In the genomic region with DNA sequence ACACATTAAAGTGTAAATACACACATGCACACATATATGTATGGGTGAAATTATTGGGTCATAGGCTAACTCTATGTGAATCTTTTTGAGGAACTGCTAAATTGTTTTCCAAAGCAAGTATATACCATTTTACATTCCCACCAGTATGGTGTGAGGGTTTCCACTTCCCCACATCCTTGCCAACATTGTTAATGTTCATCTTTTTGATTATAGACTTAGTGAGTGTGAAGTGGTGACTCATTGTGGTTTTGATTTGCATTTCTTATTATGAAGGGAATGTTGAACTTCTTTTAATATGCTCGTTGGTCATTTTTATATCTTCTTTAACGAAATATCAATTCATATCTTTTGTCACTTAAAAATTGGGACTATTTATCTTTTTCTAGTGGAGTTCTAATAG, we compare ENCODE assay signal across 33 cellular contexts.
A peak's percentile ranks its signal among the peaks of the same experiment; 100 is the strongest.
DNase-seq lines count a peak whose midpoint lies in the region; ATAC-seq, FAIRE-seq and TF ChIP-seq lines count a peak whose summit lies in the region.
"Had no signal": no experiment of that assay in that cellular context is flagged by ENCODE, and none has a peak within 500 bp of the region (broad histone marks: within the 10 kb centered on the region; RNA-seq: fewer than 3 reads in every experiment).

No MANE protein-coding gene starts in this region.

- H3K9me3 ChIP-seq in breast epithelium (no peaks in the 10 kb centered on the region), HepG2 (ENCODE audit: low read length) (no peaks in the 10 kb centered on the region), vagina (no peaks in the 10 kb centered on the region)
- H3K9me3 ChIP-seq: esophagus squamous epithelium, left ventricle myocardium inferior, MG63 had no signal

- no TSS peak for BruUV-seq in HepG2 (replicated peaks; lab: Mats Ljungman, UMichigan)

- no peak for TF ChIP-seq EP300 in HepG2 (IDR thresholded peaks at IDR 0.05; ENCODE audit: low read depth in 2 of 2, low read length in 2 of 2)
- TF ChIP-seq EP300 in HepG2 (CRISPR knock-in tag; IDR thresholded peaks at IDR 0.05; ENCODE audit: borderline replicate concordance): no peak

- no peak for TF ChIP-seq CTCF in bronchial epithelial cell (IDR thresholded peaks at IDR 0.05; ENCODE audit: insufficient read depth, low read length, severe bottlenecking)
- no peak for TF ChIP-seq CTCF in breast epithelium (IDR thresholded peaks at IDR 0.05)
- no peak for TF ChIP-seq CTCF in HepG2 (CRISPR knock-in tag; IDR thresholded peaks at IDR 0.05)
- no peak for TF ChIP-seq CTCF in vagina (IDR thresholded peaks at IDR 0.05)

- CTCF ChIA-PET in HepG2 (lab: Yijun Ruan, JAX; ENCODE audit: low intra/inter-chr PET ratio, low total read pairs): no interaction called here

- H4K20me1 ChIP-seq in HepG2 (ENCODE audit: insufficient read depth, low read length): no peaks in the 10 kb centered on the region

- H3K4me1 ChIP-seq in breast epithelium: no peaks in the 10 kb centered on the region
- no peaks in the 10 kb centered on the region for H3K4me1 ChIP-seq in HepG2 (ENCODE audit: insufficient read depth, low read length)
- no peaks in the 10 kb centered on the region for H3K4me1 ChIP-seq in vagina
- H3K4me1 ChIP-seq: esophagus squamous epithelium, foreskin keratinocyte, left ventricle myocardium inferior had no signal

- WGBS in HepG2 (ENCODE audit: low lambda C conversion rate): 0% methylated on average over 2 of the region's 2 CpGs

- POLR2A ChIA-PET in HepG2 (lab: Yijun Ruan, JAX): no interaction called here

- H3K9ac ChIP-seq in HepG2 (ENCODE audit: insufficient read depth, low read depth, low read length): no peak overlapping the region

- no peaks in the 10 kb centered on the region for H3K79me2 ChIP-seq in HepG2 (ENCODE audit: insufficient read depth, low read length)

- DNase-seq in bronchial epithelial cell (ENCODE audit: low read depth): peak; percentile 38
- no peak for DNase-seq in breast epithelium (ENCODE audit: low spot score in 2 of 2)
- DNase-seq in HepG2 (ENCODE audit: low spot score): no peak
- DNase-seq in vagina (ENCODE audit: extremely low spot score in 2 of 2): no peak
- DNase-seq: activated CD4-positive, alpha-beta T cell treated with anti-CD3 and anti-CD28 coated beads, Interleukin-2, amount 50 U/mL, for 4 hours; activated CD8-positive, alpha-beta memory T cell treated with anti-CD3 and anti-CD28 coated beads, Interleukin-2, amount 10 ng/mL, durations not matched to agents 7 days and 5 days; activated naive CD4-positive, alpha-beta T cell; activated naive CD8-positive, alpha-beta T cell treated with anti-CD3 and anti-CD28 coated beads, Interleukin-2, amount 50 U/mL, for 24 hours; activated T-cell treated with anti-CD3 and anti-CD28 coated beads, Interleukin-2, amount 50 U/mL, for 72 hours; CD8-positive, alpha-beta memory T cell; esophagus squamous epithelium; foreskin keratinocyte; head of caudate nucleus; islet precursor cell; KG1; left ventricle myocardium inferior; mesenchymal stem cell; MG63; NCI-H1105; NCI-H187 treated with DMSO at 0.1 percent for 48 hours; NCI-H2171 treated with DMSO at 0.1 percent for 48 hours; NCI-H524 treated with DMSO at 0.1 percent for 48 hours; nephron progenitor cell; PC-9; stimulated activated naive B cell treated with anti-CD40 and anti-IgM and Interleukin-4, amounts not matched to agents 10 μg/mL and 1 μg/mL and 100 μg/mL, for 72 hours; substantia nigra; T-helper 17 cell had no signal

- in situ Hi-C loops in HepG2 (cut with HindIII; ENCODE audit: extremely low pct_ligation_motif_present, low pct_unique_long_range_greater_than_20kb): no loop called here

- H3K27me3 ChIP-seq in bronchial epithelial cell (ENCODE audit: control insufficient read depth, insufficient read depth, low read length) (no peaks in the 10 kb centered on the region), breast epithelium (no peaks in the 10 kb centered on the region), HepG2 (ENCODE audit: control insufficient read depth in 1 of 2, insufficient read depth in 2 of 2, low read length in 2 of 2) (no peaks in the 10 kb centered on the region), vagina (no peaks in the 10 kb centered on the region)
- H3K27me3 ChIP-seq: esophagus squamous epithelium, foreskin keratinocyte, MG63 had no signal

- no peak overlapping the region for H3K4me2 ChIP-seq in HepG2 (ENCODE audit: low read depth, low read length)
- H3K4me2 ChIP-seq: PC-9 had no signal

- ATAC-seq in GM18870 (IDR thresholded peaks at IDR 0.05; ENCODE audit: unreplicated experiment) (peak; percentile 48), HG02763 (IDR thresholded peaks at IDR 0.05; ENCODE audit: unreplicated experiment) (peak; percentile 37), HG03571 (IDR thresholded peaks at IDR 0.05; ENCODE audit: unreplicated experiment) (peak; percentile 40), GM21737 (IDR thresholded peaks at IDR 0.05; ENCODE audit: unreplicated experiment) (no peak), HepG2 (no peak)
- ATAC-seq: activated CD8-positive, alpha-beta memory T cell treated with anti-CD3 and anti-CD28 coated beads, Interleukin-2, amount 10 ng/mL, durations not matched to agents 7 days and 5 days; activated naive CD8-positive, alpha-beta T cell treated with anti-CD3 and anti-CD28 coated beads, Interleukin-2, amount 50 U/mL, for 24 hours; activated T-cell treated with anti-CD3 and anti-CD28 coated beads, Interleukin-2, amount 50 U/mL, for 72 hours; foreskin keratinocyte; Right ventricle myocardium inferior; SK-N-SH treated with all-trans-retinoic acid at 6 μM for 48 hours; stimulated activated naive B cell treated with anti-CD40 and anti-IgM and Interleukin-4, amounts not matched to agents 10 μg/mL and 1 μg/mL and 100 μg/mL, for 72 hours; T-helper 17 cell had no signal

- no peak for TF ChIP-seq RAD21 in HepG2 (CRISPR knock-in tag; IDR thresholded peaks at IDR 0.05)

- H3K4me3 ChIP-seq in bronchial epithelial cell (ENCODE audit: low read depth, low read length) (no peak overlapping the region), breast epithelium (no peak overlapping the region), HepG2 (replicated peaks in 1 of 3; ENCODE audit: insufficient read depth in 1 of 3, low read depth in 2 of 3, low read length in 3 of 3) (no peak overlapping the region), vagina (no peak overlapping the region)
- H3K4me3 ChIP-seq: esophagus squamous epithelium, left ventricle myocardium inferior, MG63, PC-9 had no signal

- FAIRE-seq in bronchial epithelial cell (lab: Jason Lieb, UNC) (no peak), HepG2 (lab: Jason Lieb, UNC) (no peak)

- H3K27ac ChIP-seq in breast epithelium: no peak overlapping the region
- no peak overlapping the region for H3K27ac ChIP-seq in HepG2 (ENCODE audit: extremely low read length, insufficient read depth, low read length)
- H3K27ac ChIP-seq in vagina: no peak overlapping the region
- H3K27ac ChIP-seq: esophagus squamous epithelium, foreskin keratinocyte, left ventricle myocardium inferior, PC-9 had no signal

- no peak overlapping the region for H2AFZ ChIP-seq in HepG2 (ENCODE audit: low read length)
- H2AFZ ChIP-seq: PC-9 had no signal

- H3K36me3 ChIP-seq in bronchial epithelial cell (ENCODE audit: control insufficient read depth, insufficient read depth, low read length) (no peaks in the 10 kb centered on the region), breast epithelium (no peaks in the 10 kb centered on the region), HepG2 (replicated peaks in 1 of 2; ENCODE audit: control insufficient read depth in 1 of 2, insufficient read depth in 2 of 2, low read length in 2 of 2) (no peaks in the 10 kb centered on the region), vagina (no peaks in the 10 kb centered on the region)
- H3K36me3 ChIP-seq: esophagus squamous epithelium, left ventricle myocardium inferior, MG63 had no signal

- intact Hi-C loops in breast epithelium (cut with DNase I; ENCODE audit: low total_unique reads): no loop called here
- intact Hi-C loops in HepG2 (cut with micrococcal nuclease; ENCODE audit: unreplicated experiment): no loop called here
- intact Hi-C loops in vagina (cut with DNase I): no loop called here

- no peak for TF ChIP-seq POLR2A in breast epithelium (IDR thresholded peaks at IDR 0.05)
- TF ChIP-seq POLR2A in HepG2 (IDR thresholded peaks at IDR 0.05; ENCODE audit: insufficient read depth in 1 of 2, low read depth in 2 of 2, low read length in 2 of 2): no peak
- TF ChIP-seq POLR2A in vagina (IDR thresholded peaks at IDR 0.05): no peak

TF ChIP-seq in HepG2, 621 proteins besides CTCF, POLR2A, EP300 and RAD21 (continues in another document):
- TF ChIP-seq MXI1 (IDR thresholded peaks at IDR 0.05; ENCODE audit: borderline replicate concordance, low read depth, low read length) (no peak), ZSCAN21 (CRISPR knock-in tag; IDR thresholded peaks at IDR 0.05; ENCODE audit: borderline replicate concordance) (no peak), CREM (IDR thresholded peaks at IDR 0.05) (no peak), CREM (CRISPR knock-in tag; IDR thresholded peaks at IDR 0.05) (no peak), ZNF772 (CRISPR knock-in tag; IDR thresholded peaks at IDR 0.05) (no peak), NKX3-1 (CRISPR knock-in tag; IDR thresholded peaks at IDR 0.05) (no peak), ZBTB8A (CRISPR knock-in tag; IDR thresholded peaks at IDR 0.05; ENCODE audit: borderline replicate concordance, low read depth) (no peak), HCFC1 (IDR thresholded peaks at IDR 0.05; ENCODE audit: low read depth, low read length) (no peak)
- TF ChIP-seq, protein P1, sequence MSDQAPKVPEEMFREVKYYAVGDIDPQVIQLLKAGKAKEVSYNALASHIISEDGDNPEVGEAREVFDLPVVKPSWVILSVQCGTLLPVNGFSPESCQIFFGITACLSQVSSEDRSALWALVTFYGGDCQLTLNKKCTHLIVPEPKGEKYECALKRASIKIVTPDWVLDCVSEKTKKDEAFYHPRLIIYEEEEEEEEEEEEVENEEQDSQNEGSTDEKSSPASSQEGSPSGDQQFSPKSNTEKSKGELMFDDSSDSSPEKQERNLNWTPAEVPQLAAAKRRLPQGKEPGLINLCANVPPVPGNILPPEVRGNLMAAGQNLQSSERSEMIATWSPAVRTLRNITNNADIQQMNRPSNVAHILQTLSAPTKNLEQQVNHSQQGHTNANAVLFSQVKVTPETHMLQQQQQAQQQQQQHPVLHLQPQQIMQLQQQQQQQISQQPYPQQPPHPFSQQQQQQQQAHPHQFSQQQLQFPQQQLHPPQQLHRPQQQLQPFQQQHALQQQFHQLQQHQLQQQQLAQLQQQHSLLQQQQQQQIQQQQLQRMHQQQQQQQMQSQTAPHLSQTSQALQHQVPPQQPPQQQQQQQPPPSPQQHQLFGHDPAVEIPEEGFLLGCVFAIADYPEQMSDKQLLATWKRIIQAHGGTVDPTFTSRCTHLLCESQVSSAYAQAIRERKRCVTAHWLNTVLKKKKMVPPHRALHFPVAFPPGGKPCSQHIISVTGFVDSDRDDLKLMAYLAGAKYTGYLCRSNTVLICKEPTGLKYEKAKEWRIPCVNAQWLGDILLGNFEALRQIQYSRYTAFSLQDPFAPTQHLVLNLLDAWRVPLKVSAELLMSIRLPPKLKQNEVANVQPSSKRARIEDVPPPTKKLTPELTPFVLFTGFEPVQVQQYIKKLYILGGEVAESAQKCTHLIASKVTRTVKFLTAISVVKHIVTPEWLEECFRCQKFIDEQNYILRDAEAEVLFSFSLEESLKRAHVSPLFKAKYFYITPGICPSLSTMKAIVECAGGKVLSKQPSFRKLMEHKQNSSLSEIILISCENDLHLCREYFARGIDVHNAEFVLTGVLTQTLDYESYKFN (CRISPR knock-in tag; conservative IDR thresholded peaks at IDR 0.05): no peak

Comparison
In these comparisons a context has a peak if more than half of its experiments do, and no peak if none do; other contexts are left out.
1. ATAC-seq: peak in GM18870 (single experiment), HG02763 (single experiment) and HG03571 (single experiment); none in GM21737 (single experiment) and HepG2 (single experiment).